ENCODE assay signal across 8 cellular contexts in genomic region chr3:10344147-10344943, GRCh38. TPM values are rescaled to one million over a fixed set of nuclear protein-coding genes. Genes with fewer than 3 reads are reported as not detected.
DNase-seq lines count a peak whose midpoint lies in the region; ATAC-seq, FAIRE-seq and TF ChIP-seq lines count a peak whose summit lies in the region.

No MANE protein-coding gene starts in this region.

- TF ChIP-seq RAD21 in neural cell (conservative IDR thresholded peaks at IDR 0.05) = peak; percentile 96

- no peaks in the 10 kb centered on the region for H3K9me1 ChIP-seq in endothelial cell of umbilical vein (replicated peaks; ENCODE audit: control insufficient read depth, extremely low read depth, insufficient read depth, low read length)

- H3K9me2 ChIP-seq in neural cell (ENCODE audit: insufficient read depth, low read length) = no peaks in the 10 kb centered on the region

- BruUV-seq in endothelial cell of umbilical vein (replicated peaks; lab: Mats Ljungman, UMichigan) = no TSS peak

- H3K36me3 ChIP-seq in endothelial cell of umbilical vein (ENCODE audit: control insufficient read depth in 2 of 2, extremely low read depth in 1 of 2, insufficient read depth in 2 of 2, low read length in 2 of 2) = no peaks in the 10 kb centered on the region
- H3K36me3 ChIP-seq in neural cell (ENCODE audit: insufficient read depth, low read length) = no peaks in the 10 kb centered on the region
- H3K36me3 ChIP-seq in testis (ENCODE audit: low read depth, missing control alignments) = no peaks in the 10 kb centered on the region

- H3K27ac ChIP-seq in endothelial cell of umbilical vein (ENCODE audit: insufficient read depth, low read depth, low read length) = no peak overlapping the region
- no peak overlapping the region for H3K27ac ChIP-seq in neural cell (ENCODE audit: low read length)
- no peak overlapping the region for H3K27ac ChIP-seq in testis

- H3K9ac ChIP-seq in endothelial cell of umbilical vein (replicated peaks; ENCODE audit: extremely low read depth, insufficient read depth, low read length) = no peak overlapping the region
- H3K9ac ChIP-seq in neural cell (ENCODE audit: low read length) = no peak overlapping the region

- H2AFZ ChIP-seq in endothelial cell of umbilical vein (ENCODE audit: low read depth, low read length) (no peak overlapping the region), neural cell (ENCODE audit: low read depth, low read length) (no peak overlapping the region)

- H3K4me3 ChIP-seq in endothelial cell of umbilical vein (replicated peaks in 1 of 3; ENCODE audit: insufficient read depth in 1 of 3, low read depth in 1 of 3, low read length in 3 of 3) (no peak overlapping the region), neural cell (ENCODE audit: low read length) (no peak overlapping the region), testis (no peak overlapping the region)

- H3K79me2 ChIP-seq in endothelial cell of umbilical vein (ENCODE audit: control insufficient read depth, insufficient read depth, low read length) (no peaks in the 10 kb centered on the region), neural cell (replicated peaks; ENCODE audit: insufficient read depth, low read length) (no peaks in the 10 kb centered on the region)

- TF ChIP-seq POLR2A in endothelial cell of umbilical vein (IDR thresholded peaks at IDR 0.05; ENCODE audit: low read depth, low read length) = no peak
- no peak for TF ChIP-seq POLR2A in testis (IDR thresholded peaks at IDR 0.05)

- H3K4me2 ChIP-seq in endothelial cell of umbilical vein (ENCODE audit: insufficient read depth, low read length) (no peak overlapping the region), neural cell (ENCODE audit: low read length) (no peak overlapping the region)

- POLR2A ChIA-PET in endothelial cell of umbilical vein (lab: Charles Lee) = no interaction called here

- peak; percentile 75 for FAIRE-seq in endothelial cell of umbilical vein (lab: Jason Lieb, UNC)

- intact Hi-C loops in endothelial cell of umbilical vein (cut with micrococcal nuclease) = loop anchor here (1.0 kb wide), 1 partner anchor 395 kb away; no protein-coding TSS in a partner anchor
- intact Hi-C loops in testis (cut with DNase I; ENCODE audit: low total_unique reads) = loop anchor here (10.0 kb wide), 1 partner anchor 370 kb away; no protein-coding TSS in a partner anchor

- no peak for TF ChIP-seq EP300 in neural cell (conservative IDR thresholded peaks at IDR 0.05; ENCODE audit: poor library complexity, severe bottlenecking)

- WGBS in testis, 2 donors = 40 to 55% methylated on average over 5 to 9 of the region's 9 CpGs

- TF ChIP-seq CTCF in endothelial cell of umbilical vein (IDR thresholded peaks at IDR 0.05; ENCODE audit: extremely low read depth in 1 of 2, insufficient read depth in 1 of 2, low read depth in 1 of 2, low read length in 2 of 2) (peak; percentile 89 to 94), neural cell (IDR thresholded peaks at IDR 0.05; ENCODE audit: poor library complexity, severe bottlenecking) (peak; percentile 95), testis (IDR thresholded peaks at IDR 0.05) (peak; percentile 51 to 91 (median 70))

- DNase-seq in NCI-H345 (lab: John Stamatoyannopoulos, UW) (peak; percentile 29), NCI-H345 treated with DMSO at 0.1 percent for 48 hours (lab: John Stamatoyannopoulos, UW; ENCODE audit: unreplicated experiment) (no peak), NCI-H69 (lab: John Stamatoyannopoulos, UW) (peak; percentile 30), endothelial cell of umbilical vein (ENCODE audit: low read depth, low spot score) (peak; percentile 43), testis (peak; percentile 74)
- peak; percentile 64 for DNase-seq in activated CD8-positive, alpha-beta memory T cell treated with anti-CD3 and anti-CD28 coated beads, Interleukin-2, amount 50 U/mL, for 4 hours

- ATAC-seq in HG02571 (IDR thresholded peaks at IDR 0.05; ENCODE audit: unreplicated experiment) = no peak

- H3K4me1 ChIP-seq in endothelial cell of umbilical vein (ENCODE audit: control insufficient read depth, extremely low read depth, insufficient read depth, low read length) (no peaks in the 10 kb centered on the region), testis (no peaks in the 10 kb centered on the region)

- H3K27me3 ChIP-seq in endothelial cell of umbilical vein (ENCODE audit: control insufficient read depth in 2 of 2, insufficient read depth in 2 of 2, low read length in 2 of 2) (no peaks in the 10 kb centered on the region), neural cell (ENCODE audit: insufficient read depth, low read depth, low read length) (no peaks in the 10 kb centered on the region), testis (no peaks in the 10 kb centered on the region)

- H4K20me1 ChIP-seq in endothelial cell of umbilical vein (replicated peaks; ENCODE audit: control insufficient read depth, extremely low read depth, insufficient read depth, low read length) (no peaks in the 10 kb centered on the region), neural cell (ENCODE audit: insufficient read depth) (no peaks in the 10 kb centered on the region)

- dilution Hi-C loops in endothelial cell of umbilical vein (cut with MboI; ENCODE audit: extremely low pct_ligation_motif_present, low sequenced_read_pairs) = no loop called here

- H3K9me3 ChIP-seq in endothelial cell of umbilical vein (replicated peaks; ENCODE audit: control insufficient read depth, insufficient read depth, low read length) = no peaks in the 10 kb centered on the region
- H3K9me3 ChIP-seq in neural cell (ENCODE audit: low read length) = no peaks in the 10 kb centered on the region
- no peaks in the 10 kb centered on the region for H3K9me3 ChIP-seq in testis

- CTCF ChIA-PET in endothelial cell of umbilical vein (lab: Charles Lee) = interaction anchor here (0.8 to 3.9 kb wide), 13 partner anchors 8 to 429 kb away, joined by 3 to 84 read pairs (median 6); no protein-coding TSS in a partner anchor

- no peaks in the 10 kb centered on the region for H3F3A ChIP-seq in neural cell (ENCODE audit: insufficient read depth, low read length, poor library complexity, severe bottlenecking)

TF ChIP-seq in endothelial cell of umbilical vein, 7 proteins besides CTCF, POLR2A, EP300 and RAD21:
- TF ChIP-seq MAX (IDR thresholded peaks at IDR 0.05; ENCODE audit: insufficient read depth, insufficient read length) (no peak), GATA2 (IDR thresholded peaks at IDR 0.05; ENCODE audit: insufficient read depth, insufficient read length, low read depth, low read length) (no peak), JUN (IDR thresholded peaks at IDR 0.05; ENCODE audit: borderline replicate concordance, insufficient read depth, insufficient read length, low read depth) (no peak), FOS (IDR thresholded peaks at IDR 0.05; ENCODE audit: borderline replicate concordance, insufficient read depth, low read length) (no peak), MYC (IDR thresholded peaks at IDR 0.05; ENCODE audit: low read depth, low read length) (no peak), EZH2 (IDR thresholded peaks at IDR 0.05; ENCODE audit: borderline replicate concordance, low read depth, low read length, severe bottlenecking) (no peak)

TF ChIP-seq in neural cell, 6 proteins besides CTCF, POLR2A, EP300 and RAD21:
- TF ChIP-seq SMC3 (conservative IDR thresholded peaks at IDR 0.05; ENCODE audit: poor library complexity) (peak; percentile 98), TAF1 (IDR thresholded peaks at IDR 0.05; ENCODE audit: low read depth) (no peak)

RNA-seq across cellular contexts. Expression of gene SEC13, which starts 23.4 kb away (rescaled TPM):
- total RNA-seq in endothelial cell of umbilical vein (230 and 231 TPM in 2 replicates), testis (100 to 1,000 TPM; 112 to 122 TPM)
- polyA plus RNA-seq in endothelial cell of umbilical vein (245 and 250 TPM in 2 replicates), neural cell (112 and 125 TPM in 2 replicates), testis (ENCODE audit: insufficient read depth, low read depth, low replicate concordance) (125 TPM)
- polyA plus RNA-seq in endothelial cell of umbilical vein (2011; cell fraction: cytosol; rRNA removed) = 258 and 279 TPM in 2 replicates
- polyA plus RNA-seq in endothelial cell of umbilical vein (2011; cell fraction: nucleus; rRNA removed) = 243 and 264 TPM in 2 replicates
- polyA plus RNA-seq in endothelial cell of umbilical vein (2012) = 200 and 205 TPM in 2 replicates
- polyA minus RNA-seq in endothelial cell of umbilical vein (334 and 340 TPM in 2 replicates), neural cell (74.5 and 81.4 TPM in 2 replicates)
- 118 TPM for polyA minus RNA-seq in endothelial cell of umbilical vein (2011; cell fraction: cytosol; rRNA and poly(A)+ RNA removed)
- 181 and 183 TPM in 2 replicates for polyA minus RNA-seq in endothelial cell of umbilical vein (2011; cell fraction: nucleus; rRNA and poly(A)+ RNA removed)

RNA-seq across cellular contexts. Expression of gene GHRL, which starts 51.6 kb away (rescaled TPM):
- not detected in 2 replicates for total RNA-seq in endothelial cell of umbilical vein
- 0.06 TPM in 1 of 2 replicates, not detected in the other for polyA plus RNA-seq in endothelial cell of umbilical vein
- polyA plus RNA-seq in endothelial cell of umbilical vein (2011; cell fraction: cytosol; rRNA removed) = not detected in 2 replicates
- 0.49 and 35.3 TPM in 2 replicates for polyA plus RNA-seq in endothelial cell of umbilical vein (2011; cell fraction: nucleus; rRNA removed)
- polyA plus RNA-seq in endothelial cell of umbilical vein (2012) = not detected in 2 replicates
- polyA minus RNA-seq in endothelial cell of umbilical vein = not detected in 2 replicates
- not detected for polyA minus RNA-seq in endothelial cell of umbilical vein (2011; cell fraction: cytosol; rRNA and poly(A)+ RNA removed)
- 0.67 TPM in 1 of 2 replicates, not detected in the other for polyA minus RNA-seq in endothelial cell of umbilical vein (2011; cell fraction: nucleus; rRNA and poly(A)+ RNA removed)
- 2.8 TPM in 1 of 2 replicates, not detected in the other for polyA plus RNA-seq in neural cell
- not detected in 2 replicates for polyA minus RNA-seq in neural cell
- under 1 TPM; 0.50 to 0.87 TPM for total RNA-seq in testis
- 1.0 TPM for polyA plus RNA-seq in testis (ENCODE audit: insufficient read depth, low read depth, low replicate concordance)
